8 cellular contexts compared by ENCODE assay signal in the genomic region with DNA sequence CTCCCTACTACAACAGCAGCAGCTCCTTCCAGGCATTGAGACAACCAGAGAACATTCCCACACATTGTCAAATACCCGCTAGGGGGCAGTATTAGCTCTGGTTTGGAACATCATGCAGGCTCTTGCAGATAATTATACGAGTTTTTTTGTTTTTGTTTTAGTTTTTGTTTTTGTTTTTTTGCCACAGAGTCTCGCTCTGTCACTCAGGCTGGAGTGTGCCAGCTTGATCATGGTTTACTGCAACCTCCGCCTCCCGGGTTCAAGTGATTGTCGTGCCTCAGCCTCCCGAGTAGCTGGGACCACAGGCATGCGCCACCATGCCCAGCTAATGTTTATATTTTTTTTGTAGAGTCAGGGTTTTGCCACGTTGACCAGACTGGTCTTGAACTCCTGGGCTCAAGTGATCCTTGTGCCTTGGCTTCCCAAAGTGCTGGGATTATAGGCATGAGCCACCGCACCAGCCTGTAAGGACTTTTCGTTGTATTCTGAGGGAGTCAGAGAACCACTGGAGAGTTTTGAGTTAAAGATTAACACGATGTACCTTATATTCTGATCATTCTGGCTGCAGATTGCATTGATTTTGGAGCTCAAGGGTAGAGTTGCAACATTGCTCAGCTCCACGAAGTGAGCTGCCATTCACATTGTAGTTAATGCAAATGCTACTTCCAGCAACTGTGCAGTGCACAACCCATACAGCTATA. TPM values are rescaled to one million over a fixed set of nuclear protein-coding genes. Genes with fewer than 3 reads are reported as not detected.
A peak's percentile ranks its signal among the peaks of the same experiment; 100 is the strongest.
DNase-seq lines count a peak whose midpoint lies in the region; ATAC-seq, FAIRE-seq and TF ChIP-seq lines count a peak whose summit lies in the region.

No MANE protein-coding gene starts in this region.

- peak overlapping the region; percentile 29 for H3K4me3 Mint-ChIP-seq in Calu3 (ENCODE audit: low read depth, unreplicated experiment)
- H3K4me3 Mint-ChIP-seq in activated T-helper 2 cell treated with anti-CD3 and anti-CD28 coated beads, Interferon-gamma antibody, Interleukin-2, Interleukin-4, amounts not matched to agents 10 μg/mL and 5 μg/mL and 100 μg/mL, durations not matched to agents 14 hours and 24 hours and 36 hours (ENCODE audit: low read depth), result no peak overlapping the region
- H3K4me3 Mint-ChIP-seq in osteocyte (ENCODE audit: unreplicated experiment), result no peak overlapping the region

- TF ChIP-seq POLR2A in gastroesophageal sphincter (IDR thresholded peaks at IDR 0.05) (no peak), GM12892 (IDR thresholded peaks at IDR 0.05; ENCODE audit: low read depth, low read length) (no peak)

- FAIRE-seq in GM12892 (lab: Jason Lieb, UNC), result no peak

- ATAC-seq in gastroesophageal sphincter, result peak; percentile 48
- no peak for ATAC-seq in HG03135 (IDR thresholded peaks at IDR 0.05; ENCODE audit: unreplicated experiment)

- no peak overlapping the region for H3K4me3 ChIP-seq in gastroesophageal sphincter

- DNase-seq in Calu3 (peak; percentile 86), HS-5 (ENCODE audit: low read depth) (peak; percentile 53), NOMO-1 treated with DMSO at 0.1 percent for 48 hours (lab: John Stamatoyannopoulos, UW; ENCODE audit: unreplicated experiment) (peak; percentile 47), osteocyte (ENCODE audit: extremely low spot score, unreplicated experiment) (peak; percentile 90), GM12892 (ENCODE audit: insufficient read length) (no peak)
- peak; percentile 28 for DNase-seq in activated T-helper 2 cell treated with anti-CD3 and anti-CD28 coated beads, Interferon-gamma antibody, Interleukin-2, Interleukin-4, amounts not matched to agents 10 μg/mL and 5 μg/mL and 100 μg/mL, durations not matched to agents 14 hours and 24 hours and 36 hours (ENCODE audit: low spot score)

- H3K9me3 ChIP-seq in gastroesophageal sphincter, result no peaks in the 10 kb centered on the region

- H3K4me1 ChIP-seq in gastroesophageal sphincter, result no peaks in the 10 kb centered on the region

- no TSS peak for BruUV-seq in Calu3 (replicated peaks; lab: Mats Ljungman, UMichigan)

- no peaks in the 10 kb centered on the region for H3K9me3 Mint-ChIP-seq in Calu3 (ENCODE audit: low read depth, unreplicated experiment)
- no peaks in the 10 kb centered on the region for H3K9me3 Mint-ChIP-seq in activated T-helper 2 cell treated with anti-CD3 and anti-CD28 coated beads, Interferon-gamma antibody, Interleukin-2, Interleukin-4, amounts not matched to agents 10 μg/mL and 5 μg/mL and 100 μg/mL, durations not matched to agents 14 hours and 24 hours and 36 hours
- H3K9me3 Mint-ChIP-seq in osteocyte (ENCODE audit: unreplicated experiment), result no peaks in the 10 kb centered on the region

- 20 to 50% methylated on average over 4 to 12 of the region's 13 CpGs for WGBS in gastroesophageal sphincter (ENCODE audit: low coverage in 1 of 2), 2 donors

- peaks cover 42% of the 10 kb centered on the region for H3K4me1 Mint-ChIP-seq in Calu3 (ENCODE audit: low read depth, unreplicated experiment)
- H3K4me1 Mint-ChIP-seq in activated T-helper 2 cell treated with anti-CD3 and anti-CD28 coated beads, Interferon-gamma antibody, Interleukin-2, Interleukin-4, amounts not matched to agents 10 μg/mL and 5 μg/mL and 100 μg/mL, durations not matched to agents 14 hours and 24 hours and 36 hours (ENCODE audit: low read depth), result no peaks in the 10 kb centered on the region
- H3K4me1 Mint-ChIP-seq in osteocyte (ENCODE audit: unreplicated experiment), result no peaks in the 10 kb centered on the region

- H3K27ac Mint-ChIP-seq in Calu3 (ENCODE audit: unreplicated experiment) (peak overlapping the region; percentile 8), osteocyte (ENCODE audit: unreplicated experiment) (no peak overlapping the region)
- H3K27ac Mint-ChIP-seq in activated T-helper 2 cell treated with anti-CD3 and anti-CD28 coated beads, Interferon-gamma antibody, Interleukin-2, Interleukin-4, amounts not matched to agents 10 μg/mL and 5 μg/mL and 100 μg/mL, durations not matched to agents 14 hours and 24 hours and 36 hours, result no peak overlapping the region

- H3K27me3 ChIP-seq in gastroesophageal sphincter, result peaks cover 56% of the 10 kb centered on the region

- H3K36me3 ChIP-seq in gastroesophageal sphincter, result no peaks in the 10 kb centered on the region

- peak; percentile 88 for TF ChIP-seq CTCF in Calu3 (IDR thresholded peaks at IDR 0.05; ENCODE audit: unreplicated experiment)
- TF ChIP-seq CTCF in gastroesophageal sphincter (IDR thresholded peaks at IDR 0.05), result peak; percentile 46 to 73 (median 56)
- TF ChIP-seq CTCF in osteocyte (IDR thresholded peaks at IDR 0.05), result peak; percentile 85

- no peaks in the 10 kb centered on the region for H3K27me3 Mint-ChIP-seq in Calu3 (ENCODE audit: unreplicated experiment)
- no peaks in the 10 kb centered on the region for H3K27me3 Mint-ChIP-seq in activated T-helper 2 cell treated with anti-CD3 and anti-CD28 coated beads, Interferon-gamma antibody, Interleukin-2, Interleukin-4, amounts not matched to agents 10 μg/mL and 5 μg/mL and 100 μg/mL, durations not matched to agents 14 hours and 24 hours and 36 hours (ENCODE audit: low read depth)
- H3K27me3 Mint-ChIP-seq in osteocyte (ENCODE audit: unreplicated experiment), result peaks cover 37% of the 10 kb centered on the region

- H3K36me3 Mint-ChIP-seq in Calu3 (ENCODE audit: insufficient read depth, unreplicated experiment) (no peaks in the 10 kb centered on the region), osteocyte (ENCODE audit: unreplicated experiment) (no peaks in the 10 kb centered on the region)
- no peaks in the 10 kb centered on the region for H3K36me3 Mint-ChIP-seq in activated T-helper 2 cell treated with anti-CD3 and anti-CD28 coated beads, Interferon-gamma antibody, Interleukin-2, Interleukin-4, amounts not matched to agents 10 μg/mL and 5 μg/mL and 100 μg/mL, durations not matched to agents 14 hours and 24 hours and 36 hours (ENCODE audit: low read depth)

- no peak for TF ChIP-seq EP300 in gastroesophageal sphincter (IDR thresholded peaks at IDR 0.05)

- no peak overlapping the region for H3K27ac ChIP-seq in gastroesophageal sphincter

- intact Hi-C loops in Calu3 (cut with micrococcal nuclease; ENCODE audit: unreplicated experiment), result loop anchor here (2.0 kb wide), 1 partner anchor 200 kb away; no protein-coding TSS in a partner anchor
- intact Hi-C loops in activated T-helper 2 cell treated with anti-CD3 and anti-CD28 coated beads, Interferon-gamma antibody, Interleukin-2, Interleukin-4, amounts not matched to agents 10 μg/mL and 5 μg/mL and 100 μg/mL, durations not matched to agents 14 hours and 24 hours and 36 hours (cut with micrococcal nuclease), result loop anchor here (1.0 kb wide), 1 partner anchor 86 kb away; no protein-coding TSS in a partner anchor

- CTCF ChIA-PET in Calu3 (lab: Charles Lee), result interaction anchor here (0.5 to 1.8 kb wide), 27 partner anchors 12 to 275 kb away, joined by 3 to 40 read pairs (median 4); a partner anchor contains a TSS

RNA-seq across cellular contexts. Expression of a gene that starts 41.7 kb away (rescaled TPM):
- total RNA-seq in Calu3 (2022), result 0.17 and 0.28 TPM in 2 replicates
- not detected in 2 replicates for total RNA-seq in activated T-helper 2 cell treated with anti-CD3 and anti-CD28 coated beads, Interferon-gamma antibody, Interleukin-2, Interleukin-4, amounts not matched to agents 10 μg/mL and 5 μg/mL and 100 μg/mL, durations not matched to agents 14 hours and 24 hours and 36 hours
- total RNA-seq in gastroesophageal sphincter, result not detected
- total RNA-seq in osteocyte, result not detected in 2 replicates
- polyA plus RNA-seq in GM12892 (2012; ENCODE audit: missing spikeins), result not detected

RNA-seq across cellular contexts. Expression of a gene that starts 42.2 kb away (rescaled TPM):
- total RNA-seq in Calu3 (2022) (not detected in 2 replicates), gastroesophageal sphincter (not detected), osteocyte (not detected in 2 replicates)
- total RNA-seq in activated T-helper 2 cell treated with anti-CD3 and anti-CD28 coated beads, Interferon-gamma antibody, Interleukin-2, Interleukin-4, amounts not matched to agents 10 μg/mL and 5 μg/mL and 100 μg/mL, durations not matched to agents 14 hours and 24 hours and 36 hours, result not detected in 2 replicates
- not detected for polyA plus RNA-seq in GM12892 (2012; ENCODE audit: missing spikeins)
